In genomic region chr18:55863876-55864275, GRCh38 we compare ENCODE assay signal across 14 cellular contexts.
DNase-seq lines count a peak whose midpoint lies in the region; ATAC-seq and TF ChIP-seq lines count a peak whose summit lies in the region.
"Had no signal": no experiment of that assay in that cellular context is flagged by ENCODE, and none has a peak within 500 bp of the region (broad histone marks: within the 10 kb centered on the region; RNA-seq: fewer than 3 reads in every experiment).

No MANE protein-coding gene starts in this region.

- TF ChIP-seq CTCF in fibroblast of villous mesenchyme (IDR thresholded peaks at IDR 0.05; ENCODE audit: insufficient read depth, low read depth, low read length): no peak

- no peak overlapping the region for H3K9ac ChIP-seq in skeletal muscle satellite cell (ENCODE audit: low read depth, low read length)

- H3K36me3 ChIP-seq in SJCRH30: no peaks in the 10 kb centered on the region
- no peaks in the 10 kb centered on the region for H3K36me3 ChIP-seq in skeletal muscle satellite cell (ENCODE audit: insufficient read depth, low read length)

- no peak for ATAC-seq in HG02938 (IDR thresholded peaks at IDR 0.05; ENCODE audit: unreplicated experiment)
- ATAC-seq: Panc1; stimulated activated naive CD8-positive, alpha-beta T cell treated with anti-CD3 and anti-CD28 coated beads, Interleukin-15, amount 100 ng/mL, for 72 hours had no signal

- H3K4me1 ChIP-seq in SJCRH30 (peaks cover 9% of the 10 kb centered on the region), skeletal muscle satellite cell (ENCODE audit: control insufficient read depth, insufficient read depth, low read length) (peaks cover 49% of the 10 kb centered on the region)

- DNase-seq in GM04504 (ENCODE audit: low read depth) (peak; percentile 90), SJCRH30 (peak; percentile 5 to 41), fibroblast of villous mesenchyme (ENCODE audit: low read depth) (peak; percentile 96), AG08396 (ENCODE audit: low spot score) (no peak)
- DNase-seq in stimulated activated CD4-positive, alpha-beta T cell treated with anti-CD3 and anti-CD28 coated beads, Interleukin-15, amount 100 ng/mL, for 24 hours: no peak
- DNase-seq in activated CD4-positive, alpha-beta T cell treated with anti-CD3 and anti-CD28 coated beads, Interleukin-2, amount 50 U/mL, for 4 hours: no peak
- DNase-seq: activated gamma-delta T cell; CD8-positive, alpha-beta memory T cell; immature natural killer cell; stimulated activated CD4-positive, alpha-beta T cell treated with anti-CD3 and anti-CD28 coated beads, Interleukin-4, amount 100 ng/mL, for 4 hours; stimulated activated naive CD8-positive, alpha-beta T cell treated with anti-CD3 and anti-CD28 coated beads, Interleukin-15, amount 100 ng/mL, for 72 hours had no signal

- H3K27me3 ChIP-seq in SJCRH30 (no peaks in the 10 kb centered on the region), skeletal muscle satellite cell (ENCODE audit: control insufficient read depth, insufficient read depth, low read length) (no peaks in the 10 kb centered on the region)

- H3K4me3 ChIP-seq in SJCRH30 (no peak overlapping the region), fibroblast of villous mesenchyme (ENCODE audit: low read depth, low read length) (no peak overlapping the region), skeletal muscle satellite cell (ENCODE audit: low read length) (no peak overlapping the region)

- H3K27ac ChIP-seq in SJCRH30: no peak overlapping the region

- H3K9me3 ChIP-seq in SJCRH30 (replicated peaks): no peaks in the 10 kb centered on the region
- no peaks in the 10 kb centered on the region for H3K9me3 ChIP-seq in skeletal muscle satellite cell (replicated peaks; ENCODE audit: low read length)

- H3K4me2 ChIP-seq in skeletal muscle satellite cell (ENCODE audit: low read length): peak overlapping the region; percentile 86

Comparison
In these comparisons a context has a peak if more than half of its experiments do, and no peak if none do; other contexts are left out.
1. DNase-seq: peak in GM04504 (single experiment), SJCRH30 (2 of 2) and fibroblast of villous mesenchyme (single experiment); none in stimulated activated CD4-positive, alpha-beta T cell treated with anti-CD3 and anti-CD28 coated beads, Interleukin-15, amount 100 ng/mL, for 24 hours (single experiment), activated CD4-positive, alpha-beta T cell treated with anti-CD3 and anti-CD28 coated beads, Interleukin-2, amount 50 U/mL, for 4 hours (0 of 2) and AG08396 (single experiment).